In genomic region chr5:122789461-122790171, GRCh38 we compare ENCODE assay signal across 24 cellular contexts.
"Had no signal": no experiment of that assay in that cellular context is flagged by ENCODE, and none has a peak within 500 bp of the region (broad histone marks: within the 10 kb centered on the region; RNA-seq: fewer than 3 reads in every experiment).

No MANE protein-coding gene starts in this region.

- H3K36me3 ChIP-seq: left lung, neural progenitor cell, prostate gland, right atrium auricular region, uterus had no signal

- DNase-seq: activated CD4-positive, alpha-beta T cell treated with anti-CD3 and anti-CD28 coated beads for 1 hour; activated CD8-positive, alpha-beta memory T cell treated with anti-CD3 and anti-CD28 coated beads for 24 hours; activated CD8-positive, alpha-beta memory T cell treated with anti-CD3 and anti-CD28 coated beads, Interleukin-2, amount 50 U/mL, for 48 hours; activated gamma-delta T cell; activated T-cell treated with anti-CD3 and anti-CD28 coated beads, Interleukin-2, amount 50 U/mL, for 48 hours; amygdala; caudate nucleus; endodermal cell; foreskin keratinocyte; glutamatergic neuron; hippocampal formation; left lung; mammary epithelial cell; stimulated activated CD4-positive, alpha-beta T cell treated with anti-CD3 and anti-CD28 coated beads, Interleukin-12 subunit alpha, Interleukin-12 subunit beta, amount 100 ng/mL, for 4 hours; stimulated activated CD4-positive, alpha-beta T cell treated with anti-CD3 and anti-CD28 coated beads, Interleukin-2, amount 100 ng/mL, for 24 hours; uterus had no signal

- H3K4me1 ChIP-seq: foreskin keratinocyte, left lung, neural progenitor cell, prostate gland, uterus had no signal

- H3K27me3 Mint-ChIP-seq: activated naive CD8-positive, alpha-beta T cell; stimulated activated naive CD8-positive, alpha-beta T cell treated with anti-CD3 and anti-CD28 coated beads, Interleukin-15, Interleukin-2, amounts not matched to agents 100 ng/mL and 50 ng/mL, for 24 hours had no signal

- H3K9ac ChIP-seq: neural progenitor cell had no signal

- H3K9me3 ChIP-seq: prostate gland had no signal

- H3K4me1 Mint-ChIP-seq: brain, endodermal cell, neural progenitor cell had no signal

- H3K4me3 ChIP-seq: left lung, neural progenitor cell, prostate gland, right atrium auricular region, tibial nerve, uterus had no signal

- H3K27me3 ChIP-seq: foreskin keratinocyte, left lung, neural progenitor cell, right atrium auricular region, tibial nerve, uterus had no signal

- H3K4me2 ChIP-seq: neural progenitor cell had no signal

- H3K27ac ChIP-seq: epithelial cell of prostate, foreskin keratinocyte, left lung, neural progenitor cell, prostate gland, right atrium auricular region, tibial nerve, uterus had no signal

- H2AFZ ChIP-seq: neural progenitor cell had no signal

- H3K27ac Mint-ChIP-seq: activated naive CD8-positive, alpha-beta T cell; brain; endodermal cell; neural progenitor cell had no signal

- H3K4me3 Mint-ChIP-seq: activated naive CD8-positive, alpha-beta T cell; brain; endodermal cell; neural progenitor cell; stimulated activated naive CD8-positive, alpha-beta T cell treated with anti-CD3 and anti-CD28 coated beads, Interleukin-15, Interleukin-2, amounts not matched to agents 100 ng/mL and 50 ng/mL, for 24 hours had no signal

- ATAC-seq: foreskin keratinocyte, left lung had no signal
